ENCODE assay signal across 20 cellular contexts in genomic region chr7:135190703-135191102, GRCh38.
"Had no signal": no experiment of that assay in that cellular context is flagged by ENCODE, and none has a peak within 500 bp of the region (broad histone marks: within the 10 kb centered on the region; RNA-seq: fewer than 3 reads in every experiment).

No MANE protein-coding gene starts in this region.

- H3K4me3 Mint-ChIP-seq: activated CD4-positive, alpha-beta memory T cell treated with anti-CD3 and anti-CD28 coated beads, Interleukin-2, amount 10 ng/mL, durations not matched to agents 7 days and 5 days; activated CD8-positive, alpha-beta memory T cell treated with anti-CD3 and anti-CD28 coated beads, Interleukin-2, amount 10 ng/mL, durations not matched to agents 7 days and 5 days; activated naive CD8-positive, alpha-beta T cell treated with anti-CD3 and anti-CD28 coated beads, Interleukin-2, amount 50 U/mL, for 24 hours; nephron progenitor cell had no signal

- H3K27me3 Mint-ChIP-seq: activated CD4-positive, alpha-beta memory T cell treated with anti-CD3 and anti-CD28 coated beads, Interleukin-2, amount 10 ng/mL, durations not matched to agents 7 days and 5 days; activated CD8-positive, alpha-beta memory T cell treated with anti-CD3 and anti-CD28 coated beads, Interleukin-2, amount 10 ng/mL, durations not matched to agents 7 days and 5 days; activated naive CD8-positive, alpha-beta T cell treated with anti-CD3 and anti-CD28 coated beads, Interleukin-2, amount 50 U/mL, for 24 hours had no signal

- ATAC-seq: activated CD8-positive, alpha-beta memory T cell treated with anti-CD3 and anti-CD28 coated beads, Interleukin-2, amount 10 ng/mL, durations not matched to agents 7 days and 5 days; activated naive CD8-positive, alpha-beta T cell treated with anti-CD3 and anti-CD28 coated beads, Interleukin-2, amount 50 U/mL, for 24 hours; left lung had no signal

- H3K27ac Mint-ChIP-seq: activated CD4-positive, alpha-beta memory T cell treated with anti-CD3 and anti-CD28 coated beads, Interleukin-2, amount 10 ng/mL, durations not matched to agents 7 days and 5 days; activated CD8-positive, alpha-beta memory T cell treated with anti-CD3 and anti-CD28 coated beads, Interleukin-2, amount 10 ng/mL, durations not matched to agents 7 days and 5 days; activated naive CD8-positive, alpha-beta T cell treated with anti-CD3 and anti-CD28 coated beads, Interleukin-2, amount 50 U/mL, for 24 hours; nephron progenitor cell had no signal

- H3K9me3 Mint-ChIP-seq: activated CD4-positive, alpha-beta memory T cell treated with anti-CD3 and anti-CD28 coated beads, Interleukin-2, amount 10 ng/mL, durations not matched to agents 7 days and 5 days; activated naive CD8-positive, alpha-beta T cell treated with anti-CD3 and anti-CD28 coated beads, Interleukin-2, amount 50 U/mL, for 24 hours; nephron progenitor cell had no signal

- DNase-seq: activated CD4-positive, alpha-beta memory T cell treated with anti-CD3 and anti-CD28 coated beads, Interleukin-2, amount 10 ng/mL, durations not matched to agents 7 days and 5 days; activated CD4-positive, alpha-beta T cell treated with anti-CD3 and anti-CD28 coated beads for 48 hours; activated CD4-positive, CD25-positive, alpha-beta regulatory T cell; activated effector memory CD4-positive, alpha-beta T cell treated with Interleukin-2 at 50 U/mL for 16 hours; activated naive CD8-positive, alpha-beta T cell treated with anti-CD3 and anti-CD28 coated beads, Interleukin-2, amount 50 U/mL, for 24 hours; activated T-cell treated with anti-CD3 and anti-CD28 coated beads, Interleukin-2, amount 50 U/mL, for 1 hour; anterior cingulate cortex; brain microvascular endothelial cell; effector CD4-positive, alpha-beta T cell; kidney; left lung; nephron progenitor cell; occipital lobe; stimulated activated CD4-positive, alpha-beta T cell treated with anti-CD3 and anti-CD28 coated beads, Interleukin-4, amount 100 ng/mL, for 4 hours; stimulated activated naive CD4-positive, alpha-beta T cell treated with Interleukin-2 at 50 U/mL for 16 hours; T-helper 1 cell; T1000 had no signal

- H3K27ac ChIP-seq: brain microvascular endothelial cell, coronary artery, left lung, spleen had no signal
